ENCODE assay signal across 16 cellular contexts in the genomic region with DNA sequence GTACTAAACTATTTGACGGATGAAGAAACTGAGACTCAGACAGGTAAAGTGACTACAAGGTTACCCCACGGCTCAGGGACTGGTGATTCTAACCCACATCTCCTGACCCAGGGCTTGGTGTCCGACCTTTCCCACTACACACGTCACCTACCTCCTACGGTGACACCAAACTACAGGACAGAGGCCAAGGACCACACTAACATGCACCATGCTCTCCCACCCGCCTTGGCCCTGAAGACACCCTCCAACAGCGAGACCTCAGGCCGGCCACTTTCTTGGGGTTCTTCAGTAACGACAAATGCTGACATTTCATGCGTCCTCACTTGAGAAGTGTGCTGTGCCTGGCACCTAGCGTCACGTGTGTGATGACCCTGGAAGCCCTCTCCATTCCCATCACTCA. TPM values are rescaled to one million over a fixed set of nuclear protein-coding genes. Genes with fewer than 3 reads are reported as not detected.
DNase-seq lines count a peak whose midpoint lies in the region; ATAC-seq and TF ChIP-seq lines count a peak whose summit lies in the region.
"Had no signal": no experiment of that assay in that cellular context is flagged by ENCODE, and none has a peak within 500 bp of the region (broad histone marks: within the 10 kb centered on the region; RNA-seq: fewer than 3 reads in every experiment).

No MANE protein-coding gene starts in this region.

- H3K27ac ChIP-seq in endodermal cell (ENCODE audit: low read depth, low read length) (no peak overlapping the region), gastrocnemius medialis (peak overlapping the region in 3 of 4 donors; percentile 33 to 56 (median 56))

- H3K27ac Mint-ChIP-seq in activated naive CD8-positive, alpha-beta T cell treated with anti-CD3 and anti-CD28 coated beads, Interleukin-2, amount 10 ng/mL, durations not matched to agents 7 days and 5 days, result peak overlapping the region; percentile 43
- H3K27ac Mint-ChIP-seq in activated naive CD8-positive, alpha-beta T cell treated with anti-CD3 and anti-CD28 coated beads, Interleukin-2, amount 50 U/mL, for 24 hours, result no peak overlapping the region
- H3K27ac Mint-ChIP-seq in T-helper 17 cell (peak overlapping the region; percentile 54), endodermal cell (peak overlapping the region; percentile 87)

- no peaks in the 10 kb centered on the region for H3K27me3 Mint-ChIP-seq in activated naive CD8-positive, alpha-beta T cell treated with anti-CD3 and anti-CD28 coated beads, Interleukin-2, amount 10 ng/mL, durations not matched to agents 7 days and 5 days
- no peaks in the 10 kb centered on the region for H3K27me3 Mint-ChIP-seq in activated naive CD8-positive, alpha-beta T cell treated with anti-CD3 and anti-CD28 coated beads, Interleukin-2, amount 50 U/mL, for 24 hours
- no peaks in the 10 kb centered on the region for H3K27me3 Mint-ChIP-seq in T-helper 17 cell
- H3K27me3 Mint-ChIP-seq in endodermal cell (ENCODE audit: insufficient read depth), result no peaks in the 10 kb centered on the region

- H3K9me3 Mint-ChIP-seq in activated naive CD8-positive, alpha-beta T cell treated with anti-CD3 and anti-CD28 coated beads, Interleukin-2, amount 10 ng/mL, durations not matched to agents 7 days and 5 days, result no peaks in the 10 kb centered on the region
- H3K9me3 Mint-ChIP-seq in activated naive CD8-positive, alpha-beta T cell treated with anti-CD3 and anti-CD28 coated beads, Interleukin-2, amount 50 U/mL, for 24 hours, result no peaks in the 10 kb centered on the region
- no peaks in the 10 kb centered on the region for H3K9me3 Mint-ChIP-seq in endodermal cell
- H3K9me3 Mint-ChIP-seq: CD14-positive monocyte had no signal

- DNase-seq in activated naive CD8-positive, alpha-beta T cell treated with anti-CD3 and anti-CD28 coated beads, Interleukin-2, amount 10 ng/mL, durations not matched to agents 7 days and 5 days, result no peak
- DNase-seq in activated naive CD8-positive, alpha-beta T cell treated with anti-CD3 and anti-CD28 coated beads, Interleukin-2, amount 50 U/mL, for 24 hours, result no peak
- DNase-seq in T-helper 17 cell, result no peak
- no peak for DNase-seq in endodermal cell
- DNase-seq in gastrocnemius medialis, result no peak
- no peak for DNase-seq in EL
- no peak for DNase-seq in HuH-7.5 (ENCODE audit: low spot score)
- DNase-seq in NCI-H2171 (lab: John Stamatoyannopoulos, UW), result no peak
- DNase-seq: KBM-7, NCI-H1048, NCI-H146, NCI-H446, NCI-H774 had no signal

- no peak for TF ChIP-seq POLR2A in gastrocnemius medialis (IDR thresholded peaks at IDR 0.05)

- in situ Hi-C loops in gastrocnemius medialis (cut with MboI; ENCODE audit: low sequenced_read_pairs in 4 of 4), result no loop called here

- POLR2A ChIA-PET in activated naive CD8-positive, alpha-beta T cell treated with anti-CD3 and anti-CD28 coated beads, Interleukin-2, amount 10 ng/mL, durations not matched to agents 7 days and 5 days (lab: Charles Lee), result no interaction called here

- ATAC-seq in activated naive CD8-positive, alpha-beta T cell treated with anti-CD3 and anti-CD28 coated beads, Interleukin-2, amount 10 ng/mL, durations not matched to agents 7 days and 5 days (ENCODE audit: low read depth), result no peak
- ATAC-seq in activated naive CD8-positive, alpha-beta T cell treated with anti-CD3 and anti-CD28 coated beads, Interleukin-2, amount 50 U/mL, for 24 hours, result no peak
- no peak for ATAC-seq in T-helper 17 cell
- no peak for ATAC-seq in gastrocnemius medialis
- ATAC-seq: Panc1, Right ventricle myocardium inferior had no signal

- H3K4me3 ChIP-seq in endodermal cell (ENCODE audit: low read length), result no peak overlapping the region
- no peak overlapping the region for H3K4me3 ChIP-seq in gastrocnemius medialis

- H3K36me3 ChIP-seq in endodermal cell (ENCODE audit: control insufficient read depth, insufficient read depth, low read length), result peaks cover 78% of the 10 kb centered on the region
- peaks cover 0 to 16% of the 10 kb centered on the region in 2 donors for H3K36me3 ChIP-seq in gastrocnemius medialis

- H3K9ac ChIP-seq in endodermal cell (ENCODE audit: extremely low read depth, low read length, poor library complexity, severe bottlenecking), result no peak overlapping the region

- TF ChIP-seq CTCF in endodermal cell (conservative IDR thresholded peaks at IDR 0.05) (no peak), gastrocnemius medialis (IDR thresholded peaks at IDR 0.05 in 4 of 5, conservative IDR thresholded peaks at IDR 0.05 in 1 of 5) (no peak)

- H3K4me1 Mint-ChIP-seq in activated naive CD8-positive, alpha-beta T cell treated with anti-CD3 and anti-CD28 coated beads, Interleukin-2, amount 10 ng/mL, durations not matched to agents 7 days and 5 days, result peaks cover 6% of the 10 kb centered on the region
- H3K4me1 Mint-ChIP-seq in activated naive CD8-positive, alpha-beta T cell treated with anti-CD3 and anti-CD28 coated beads, Interleukin-2, amount 50 U/mL, for 24 hours, result peaks cover 12% of the 10 kb centered on the region
- peaks cover 34% of the 10 kb centered on the region for H3K4me1 Mint-ChIP-seq in T-helper 17 cell
- H3K4me1 Mint-ChIP-seq in endodermal cell, result peaks cover 35% of the 10 kb centered on the region

- peaks cover 8% of the 10 kb centered on the region for H3K36me3 Mint-ChIP-seq in activated naive CD8-positive, alpha-beta T cell treated with anti-CD3 and anti-CD28 coated beads, Interleukin-2, amount 10 ng/mL, durations not matched to agents 7 days and 5 days
- H3K36me3 Mint-ChIP-seq in activated naive CD8-positive, alpha-beta T cell treated with anti-CD3 and anti-CD28 coated beads, Interleukin-2, amount 50 U/mL, for 24 hours (ENCODE audit: low read depth), result peaks cover 33% of the 10 kb centered on the region
- peaks cover 19% of the 10 kb centered on the region for H3K36me3 Mint-ChIP-seq in T-helper 17 cell (ENCODE audit: low read depth)
- peaks cover 62% of the 10 kb centered on the region for H3K36me3 Mint-ChIP-seq in endodermal cell (ENCODE audit: low read depth)

- H3K4me1 ChIP-seq in endodermal cell (ENCODE audit: control insufficient read depth, insufficient read depth, low read length), result peaks cover 13% of the 10 kb centered on the region
- peaks cover 9 to 13% of the 10 kb centered on the region in 2 donors for H3K4me1 ChIP-seq in gastrocnemius medialis

- H3K9me3 ChIP-seq in T-helper 17 cell (ENCODE audit: control insufficient read depth, low read length, poor library complexity, severe bottlenecking) (no peaks in the 10 kb centered on the region), endodermal cell (ENCODE audit: control insufficient read depth, low read length) (no peaks in the 10 kb centered on the region), gastrocnemius medialis (no peaks in the 10 kb centered on the region)

- WGBS in endodermal cell (ENCODE audit: insufficient coverage in 1 of 2, insufficient read length in 1 of 2), 2 experiments, result 95 to 97% methylated on average over 5 to 12 of the region's 12 CpGs

- no peak overlapping the region for H3K4me3 Mint-ChIP-seq in activated naive CD8-positive, alpha-beta T cell treated with anti-CD3 and anti-CD28 coated beads, Interleukin-2, amount 10 ng/mL, durations not matched to agents 7 days and 5 days
- H3K4me3 Mint-ChIP-seq in activated naive CD8-positive, alpha-beta T cell treated with anti-CD3 and anti-CD28 coated beads, Interleukin-2, amount 50 U/mL, for 24 hours, result no peak overlapping the region
- H3K4me3 Mint-ChIP-seq in T-helper 17 cell (peak overlapping the region; percentile 28), endodermal cell (no peak overlapping the region)
- H3K4me3 Mint-ChIP-seq: CD14-positive monocyte had no signal

- intact Hi-C loops in gastrocnemius medialis (cut with DNase I; ENCODE audit: low total_unique reads), result no loop called here

- H3K27me3 ChIP-seq in endodermal cell (ENCODE audit: control insufficient read depth, insufficient read depth, low read length, poor library complexity, severe bottlenecking), result no peaks in the 10 kb centered on the region
- H3K27me3 ChIP-seq in gastrocnemius medialis, result no peaks in the 10 kb centered on the region

RNA-seq across cellular contexts. Expression of gene KNOP1, which starts 6.4 kb away (rescaled TPM):
- total RNA-seq in activated naive CD8-positive, alpha-beta T cell treated with anti-CD3 and anti-CD28 coated beads, Interleukin-2, amount 10 ng/mL, durations not matched to agents 7 days and 5 days, result 10 to 100 TPM; 17.4 to 17.9 TPM
- 1 to 10 TPM; 7.7 to 7.9 TPM for total RNA-seq in T-helper 17 cell
- 10 to 100 TPM; 83.9 to 95.9 TPM for total RNA-seq in endodermal cell
- 57.7 TPM for polyA plus RNA-seq in endodermal cell (2013, experiment 1 of 2)
- 62.8 TPM for polyA plus RNA-seq in endodermal cell (2013, experiment 2 of 2)
- total RNA-seq in gastrocnemius medialis, result 1 to 10 TPM; 4.1 to 9.2 (median 5.5) TPM

RNA-seq across cellular contexts. Expression of gene IQCK, which starts 6.4 kb away (rescaled TPM):
- total RNA-seq in activated naive CD8-positive, alpha-beta T cell treated with anti-CD3 and anti-CD28 coated beads, Interleukin-2, amount 10 ng/mL, durations not matched to agents 7 days and 5 days, result 1 to 10 TPM; 1.6 to 2.1 TPM
- total RNA-seq in T-helper 17 cell, result 1 to 10 TPM; 2.2 to 3.7 TPM
- total RNA-seq in endodermal cell, result 10 to 100 TPM; 21.1 to 30.1 TPM
- polyA plus RNA-seq in endodermal cell (2013, experiment 1 of 2), result 21.5 TPM
- polyA plus RNA-seq in endodermal cell (2013, experiment 2 of 2), result 19.6 TPM
- total RNA-seq in gastrocnemius medialis, result 10 to 100 TPM in 2 of 4 donors, 1 to 10 TPM in 2; 8.3 to 17.3 (median 9.4) TPM

Comparison
In these comparisons a context has a peak if more than half of its experiments do, and no peak if none do; other contexts are left out.
1. RNA of gene KNOP1, which starts 6.4 kb away (total RNA-seq): 83.9 to 95.9 TPM in endodermal cell; 17.4 to 17.9 TPM in activated naive CD8-positive, alpha-beta T cell treated with anti-CD3 and anti-CD28 coated beads, Interleukin-2, amount 10 ng/mL, durations not matched to agents 7 days and 5 days, 7.7 to 7.9 TPM in T-helper 17 cell and 4.1 to 9.2 TPM in gastrocnemius medialis; every median in the first group is over 4 times any median in the second.